ENCODE assay signal across 8 cellular contexts in genomic region chr3:51538459-51539290, GRCh38. TPM values are rescaled to one million over a fixed set of nuclear protein-coding genes. Genes with fewer than 3 reads are reported as not detected.
A peak's percentile ranks its signal among the peaks of the same experiment; 100 is the strongest.
DNase-seq lines count a peak whose midpoint lies in the region; ATAC-seq, FAIRE-seq and TF ChIP-seq lines count a peak whose summit lies in the region.

TSS of gene RAD54L2 (plus strand) at chr3:51538719. CDS start at chr3:51590421, 51,702 bp downstream.

- no peak for TF ChIP-seq CTCF in retinal pigment epithelial cell (conservative IDR thresholded peaks at IDR 0.05; ENCODE audit: low read depth, low read length)

- H3K4me3 ChIP-seq in retinal pigment epithelial cell (ENCODE audit: low read length), result peak within 1 kb of the TSS; percentile 89

- TF ChIP-seq POLR2A in GM12891 (IDR thresholded peaks at IDR 0.05; ENCODE audit: low read depth, low read length), result 0 out of 2 replicates have a peak, but pooled peaks have one; percentile 25

- peak; percentile 81 for FAIRE-seq in GM12891 (lab: Jason Lieb, UNC)

- ATAC-seq in HG02588 (IDR thresholded peaks at IDR 0.05; ENCODE audit: unreplicated experiment), result peak; percentile 85
- no peak for ATAC-seq in HG03378 (IDR thresholded peaks at IDR 0.05; ENCODE audit: unreplicated experiment)

- peak; percentile 85 for DNase-seq in GM12891 (ENCODE audit: insufficient read length, low spot score)
- DNase-seq in NCI-H1105 treated with DMSO at 0.1 percent for 48 hours (lab: John Stamatoyannopoulos, UW), result peak; percentile 64
- peak; percentile 67 for DNase-seq in T1000 (lab: John Stamatoyannopoulos, UW)
- DNase-seq in astrocyte of the hippocampus (ENCODE audit: low read depth, low spot score), result peak; percentile 96
- peak; percentile 69 to 77 for DNase-seq in hippocampal formation (lab: John Stamatoyannopoulos, UW)
- DNase-seq in retinal pigment epithelial cell (ENCODE audit: low read depth), result peak; percentile 39

TF ChIP-seq in GM12891, 5 proteins besides CTCF, POLR2A, EP300 and RAD21:
- TF ChIP-seq TAF1 (IDR thresholded peaks at IDR 0.05; ENCODE audit: low read depth, low read length), result peak; percentile 95
- TF ChIP-seq POLR2AphosphoS5 (IDR thresholded peaks at IDR 0.05; ENCODE audit: low read depth, low read length), result peak; percentile 68
- TF ChIP-seq PAX5 (IDR thresholded peaks at IDR 0.05; ENCODE audit: insufficient read depth, low read length, severe bottlenecking), result peak; percentile 21
- TF ChIP-seq POU2F2 (IDR thresholded peaks at IDR 0.05; ENCODE audit: low read depth, low read length), result peak; percentile 80; the same call in 1 of the 2 replicates
- no peak for TF ChIP-seq SPI1 (IDR thresholded peaks at IDR 0.05; ENCODE audit: low read depth, low read length)

RNA-seq across cellular contexts. Expression of gene RAD54L2, which starts in this region (rescaled TPM):
- 5.0 TPM for polyA plus RNA-seq in GM12891 (2012; ENCODE audit: low read depth, missing spikeins)

Comparison
In these comparisons a context has a peak if more than half of its experiments do, and no peak if none do; other contexts are left out.
1. DNase-seq: peak in every context shown above with its lines; median percentile 96 in astrocyte of the hippocampus; 85 in GM12891; 73 in hippocampal formation; 67 in T1000; 64 in NCI-H1105 treated with DMSO at 0.1 percent for 48 hours; 39 in retinal pigment epithelial cell.